In genomic region chr2:218452079-218452478, GRCh38 we compare ENCODE assay signal across 18 cellular contexts. TPM values are rescaled to one million over a fixed set of nuclear protein-coding genes. Genes with fewer than 3 reads are reported as not detected.
A peak's percentile ranks its signal among the peaks of the same experiment; 100 is the strongest.
DNase-seq lines count a peak whose midpoint lies in the region; ATAC-seq and TF ChIP-seq lines count a peak whose summit lies in the region.
"Had no signal": no experiment of that assay in that cellular context is flagged by ENCODE, and none has a peak within 500 bp of the region (broad histone marks: within the 10 kb centered on the region; RNA-seq: fewer than 3 reads in every experiment).

No MANE protein-coding gene starts in this region.

- in situ Hi-C loops in KBM-7 (cut with MboI; ENCODE audit: low pct_unique_long_range_greater_than_20kb, low sequenced_read_pairs), result no loop called here

- peak overlapping the region; percentile 100 for H3K27ac ChIP-seq in 22Rv1
- H3K27ac ChIP-seq: BLaER1, C4-2B, GM23248 had no signal

- peak; percentile 5 for DNase-seq in GF-D8 (lab: John Stamatoyannopoulos, UW)
- DNase-seq in dermis blood vessel endothelial cell, result peak; percentile 12
- DNase-seq in KBM-7, result no peak
- DNase-seq: Caco-2; CD4-positive, CD25-positive, alpha-beta regulatory T cell; CD8-positive, alpha-beta T cell; DMS153; DND-41; GM23248; H7; HCEC 1CT had no signal

- no peak for TF ChIP-seq CTCF in 22Rv1 (IDR thresholded peaks at IDR 0.05)

- ATAC-seq in GM21825 (IDR thresholded peaks at IDR 0.05; ENCODE audit: unreplicated experiment) (no peak), GM21723 (IDR thresholded peaks at IDR 0.05; ENCODE audit: unreplicated experiment) (no peak)
- ATAC-seq: CD8-positive, alpha-beta T cell; GM12878 had no signal

RNA-seq across cellular contexts. Expression of gene VIL1, which starts 33.2 kb away (rescaled TPM):
- not detected in 2 replicates for total RNA-seq in dermis blood vessel endothelial cell
- total RNA-seq: B cell, GM23248 had no signal

RNA-seq across cellular contexts. Expression of gene CTDSP1, which starts 52.4 kb away (rescaled TPM):
- 103 and 110 TPM in 2 replicates for total RNA-seq in dermis blood vessel endothelial cell
